In the genomic region with DNA sequence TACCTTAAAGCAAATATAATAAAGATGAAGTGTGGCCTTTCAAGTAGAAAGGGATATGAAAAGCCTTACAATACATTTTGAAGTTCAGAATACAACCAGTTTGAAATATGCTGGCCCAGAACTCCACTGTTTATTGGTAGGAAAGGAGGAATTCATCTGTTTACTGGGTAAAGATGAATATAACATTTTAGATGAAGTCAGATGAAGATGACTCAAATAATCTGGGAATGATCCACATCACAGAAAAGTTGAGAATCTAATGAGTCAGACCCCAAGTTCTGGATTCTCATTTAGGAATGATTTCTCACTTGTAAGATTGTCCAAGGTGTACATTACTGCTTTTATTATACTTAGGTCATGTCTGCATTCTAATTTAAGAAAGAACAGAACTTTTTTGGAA, we compare ENCODE assay signal across 25 cellular contexts. TPM values are rescaled to one million over a fixed set of nuclear protein-coding genes. Genes with fewer than 3 reads are reported as not detected.
A peak's percentile ranks its signal among the peaks of the same experiment; 100 is the strongest.
DNase-seq lines count a peak whose midpoint lies in the region; ATAC-seq, FAIRE-seq and TF ChIP-seq lines count a peak whose summit lies in the region.
"Had no signal": no experiment of that assay in that cellular context is flagged by ENCODE, and none has a peak within 500 bp of the region (broad histone marks: within the 10 kb centered on the region; RNA-seq: fewer than 3 reads in every experiment).

No MANE protein-coding gene starts in this region.

- H3K9ac ChIP-seq in astrocyte (ENCODE audit: low read length) (no peak overlapping the region), H9 (ENCODE audit: extremely low read depth, insufficient read length, low read length) (no peak overlapping the region)

- DNase-seq in AG10803 (ENCODE audit: low read depth) (peak; percentile 42), HS-5 (ENCODE audit: low read depth) (peak; percentile 18), astrocyte (ENCODE audit: low read depth) (peak; percentile 42), osteoblast (ENCODE audit: insufficient read length, low spot score, missing footprints) (peak; percentile 81), psoas muscle (no peak), H9 (no peak), T-helper 2 cell (no peak), DMS53 (lab: John Stamatoyannopoulos, UW) (no peak)
- DNase-seq: activated CD8-positive, alpha-beta T cell treated with anti-CD3 and anti-CD28 coated beads, Interleukin-2, amount 10 ng/mL, durations not matched to agents 7 days and 5 days; activated effector memory CD4-positive, alpha-beta T cell treated with anti-CD3 and anti-CD28 coated beads, Interleukin-2, amount 50 U/mL, for 16 hours; activated naive CD8-positive, alpha-beta T cell treated with anti-CD3 and anti-CD28 coated beads for 36 hours; glutamatergic neuron; H7; KG1; left ventricle myocardium superior; naive B cell; NCI-H146; NCI-H446 treated with DMSO at 0.1 percent for 48 hours; stimulated activated naive CD8-positive, alpha-beta T cell treated with anti-CD3 and anti-CD28 coated beads, Interleukin-15, Interleukin-2, amounts not matched to agents 100 U/mL and 50 U/mL, for 24 hours; tibial artery had no signal

- H2BK12ac ChIP-seq in H9 (ENCODE audit: insufficient read length, low read depth, low read length), result no peak overlapping the region

- H3K9me3 Mint-ChIP-seq in astrocyte (ENCODE audit: unreplicated experiment) (no peaks in the 10 kb centered on the region), H9 (no peaks in the 10 kb centered on the region; a peak in 1 of 5 replicates)
- H3K9me3 Mint-ChIP-seq: activated naive CD8-positive, alpha-beta T cell treated with anti-CD3 and anti-CD28 coated beads for 36 hours; central memory CD8-positive, alpha-beta T cell had no signal

- H3K27ac ChIP-seq in astrocyte (ENCODE audit: low read depth, low read length) (no peak overlapping the region), osteoblast (ENCODE audit: low read depth, low read length) (peak overlapping the region; percentile 1), psoas muscle (no peak overlapping the region), H9 (ENCODE audit: insufficient read length, low read depth, low read length) (no peak overlapping the region)
- H3K27ac ChIP-seq: C4-2B, neutrophil, prostate gland, tibial artery had no signal

- H3T11ph ChIP-seq in H9 (ENCODE audit: low read length), result no peak overlapping the region

- H3K9me3 ChIP-seq in astrocyte (ENCODE audit: insufficient read depth, low read depth, low read length), result no peaks in the 10 kb centered on the region
- no peaks in the 10 kb centered on the region for H3K9me3 ChIP-seq in osteoblast (ENCODE audit: low read depth, low read length)
- no peaks in the 10 kb centered on the region for H3K9me3 ChIP-seq in psoas muscle
- H3K9me3 ChIP-seq in H9 (ENCODE audit: control insufficient read depth, low read depth, low read length), result no peaks in the 10 kb centered on the region
- H3K9me3 ChIP-seq: neutrophil, prostate gland, tibial artery had no signal

- H3K4me2 ChIP-seq in astrocyte (ENCODE audit: low read length) (no peak overlapping the region), osteoblast (ENCODE audit: insufficient read depth, low read length) (no peak overlapping the region), H9 (ENCODE audit: insufficient read depth, insufficient read length, low read length) (no peak overlapping the region)

- peaks cover 6% of the 10 kb centered on the region for H3K36me3 Mint-ChIP-seq in astrocyte (ENCODE audit: low read depth, unreplicated experiment)
- no peaks in the 10 kb centered on the region; a peak in 1 of 7 replicates for H3K36me3 Mint-ChIP-seq in H9 (ENCODE audit: insufficient read depth in 1 of 3, low read depth in 3 of 3)

- H4K91ac ChIP-seq in H9 (ENCODE audit: insufficient read length, low read depth, low read length), result no peak overlapping the region

- H3K27me3 Mint-ChIP-seq in astrocyte (ENCODE audit: low read depth, unreplicated experiment) (no peaks in the 10 kb centered on the region), H9 (ENCODE audit: low read depth) (no peaks in the 10 kb centered on the region)
- H3K27me3 Mint-ChIP-seq: activated naive CD8-positive, alpha-beta T cell treated with anti-CD3 and anti-CD28 coated beads for 36 hours; central memory CD8-positive, alpha-beta T cell; naive B cell had no signal

- no peak overlapping the region for H2BK5ac ChIP-seq in H9 (ENCODE audit: insufficient read length, low read length)

- H3K27me3 ChIP-seq in astrocyte (ENCODE audit: insufficient read depth, low read length) (no peaks in the 10 kb centered on the region), osteoblast (ENCODE audit: insufficient read depth, low read length) (no peaks in the 10 kb centered on the region), psoas muscle (ENCODE audit: insufficient read depth in 3 of 3, low read length in 2 of 3) (no peaks in the 10 kb centered on the region), H9 (ENCODE audit: insufficient read depth, low read length) (no peaks in the 10 kb centered on the region)
- H3K27me3 ChIP-seq: neutrophil, tibial artery had no signal

- H3K27ac Mint-ChIP-seq in astrocyte (ENCODE audit: unreplicated experiment) (no peak overlapping the region), H9 (no peak overlapping the region; a peak in 1 of 7 replicates)
- H3K27ac Mint-ChIP-seq: activated CD8-positive, alpha-beta T cell treated with anti-CD3 and anti-CD28 coated beads, Interleukin-2, amount 10 ng/mL, durations not matched to agents 7 days and 5 days; activated naive CD8-positive, alpha-beta T cell treated with anti-CD3 and anti-CD28 coated beads for 36 hours had no signal

- no peaks in the 10 kb centered on the region for H3K79me1 ChIP-seq in H9 (ENCODE audit: insufficient read depth, low read depth, low read length, poor library complexity, severe bottlenecking)

- H3K4me3 Mint-ChIP-seq in astrocyte (ENCODE audit: unreplicated experiment) (no peak overlapping the region), H9 (no peak overlapping the region)
- H3K4me3 Mint-ChIP-seq: activated CD8-positive, alpha-beta T cell treated with anti-CD3 and anti-CD28 coated beads, Interleukin-2, amount 10 ng/mL, durations not matched to agents 7 days and 5 days; activated naive CD8-positive, alpha-beta T cell treated with anti-CD3 and anti-CD28 coated beads for 36 hours; central memory CD8-positive, alpha-beta T cell; naive B cell had no signal

- no peak overlapping the region for H3K14ac ChIP-seq in H9 (ENCODE audit: insufficient read depth, low read length)

- H2AK5ac ChIP-seq in H9 (ENCODE audit: insufficient read length, low read length), result no peak overlapping the region

- H3K4me1 ChIP-seq in astrocyte (ENCODE audit: insufficient read depth, low read length), result no peaks in the 10 kb centered on the region
- H3K4me1 ChIP-seq in osteoblast (ENCODE audit: insufficient read depth, low read length), result no peaks in the 10 kb centered on the region
- H3K4me1 ChIP-seq in psoas muscle, result no peaks in the 10 kb centered on the region
- no peaks in the 10 kb centered on the region for H3K4me1 ChIP-seq in H9 (ENCODE audit: insufficient read depth, low read length)
- H3K4me1 ChIP-seq: prostate gland, tibial artery had no signal

- H4K8ac ChIP-seq in H9 (replicated peaks; ENCODE audit: insufficient read length, low read depth, low read length), result no peak overlapping the region

- no peak overlapping the region for H2AFZ ChIP-seq in astrocyte (ENCODE audit: low read depth, low read length)
- no peak overlapping the region for H2AFZ ChIP-seq in osteoblast (ENCODE audit: low read length)
- H2AFZ ChIP-seq in H9 (ENCODE audit: low read length), result no peak overlapping the region

- no peak for FAIRE-seq in astrocyte (lab: Jason Lieb, UNC)
- FAIRE-seq: keratinocyte had no signal

- H3K79me2 ChIP-seq in astrocyte (ENCODE audit: insufficient read depth, low read length) (no peaks in the 10 kb centered on the region), osteoblast (ENCODE audit: insufficient read depth, low read length) (no peaks in the 10 kb centered on the region), H9 (ENCODE audit: insufficient read depth, low read length) (no peaks in the 10 kb centered on the region)

- H3K36me3 ChIP-seq in astrocyte (ENCODE audit: insufficient read depth, low read length) (no peaks in the 10 kb centered on the region), osteoblast (ENCODE audit: insufficient read depth, low read length) (no peaks in the 10 kb centered on the region), psoas muscle (ENCODE audit: insufficient read depth in 1 of 2, low read depth in 1 of 2) (peaks cover 0 to 25% of the 10 kb centered on the region in 2 donors)
- H3K36me3 ChIP-seq: neutrophil, prostate gland had no signal

- no peak overlapping the region for H3K56ac ChIP-seq in H9 (ENCODE audit: insufficient read length, low read depth, low read length)

- intact Hi-C loops in psoas muscle (cut with DNase I), result no loop called here

- no peak overlapping the region for H4K5ac ChIP-seq in H9 (ENCODE audit: insufficient read length, low read depth, low read length)

- H3K18ac ChIP-seq in H9 (ENCODE audit: insufficient read length, low read depth, low read length), result no peak overlapping the region

- H4K20me1 ChIP-seq in astrocyte (ENCODE audit: insufficient read depth, low read length), result no peaks in the 10 kb centered on the region
- H4K20me1 ChIP-seq in osteoblast (ENCODE audit: insufficient read depth, low read length), result no peaks in the 10 kb centered on the region
- H4K20me1 ChIP-seq in H9 (ENCODE audit: control insufficient read depth, insufficient read depth, insufficient read length), result no peaks in the 10 kb centered on the region

- no peak overlapping the region for H2BK120ac ChIP-seq in H9 (ENCODE audit: low read depth, low read length, poor library complexity, severe bottlenecking)

- no peak overlapping the region for H3K4ac ChIP-seq in H9 (ENCODE audit: low read depth, low read length)

- ATAC-seq in psoas muscle, result no peak
- ATAC-seq: activated CD8-positive, alpha-beta T cell treated with anti-CD3 and anti-CD28 coated beads, Interleukin-2, amount 10 ng/mL, durations not matched to agents 7 days and 5 days; left ventricle myocardium superior; stimulated activated naive CD8-positive, alpha-beta T cell treated with anti-CD3 and anti-CD28 coated beads, Interleukin-15, Interleukin-2, amounts not matched to agents 100 U/mL and 50 U/mL, for 24 hours had no signal

- H3K4me1 Mint-ChIP-seq in astrocyte (ENCODE audit: low read depth, unreplicated experiment), result no peaks in the 10 kb centered on the region
- H3K4me1 Mint-ChIP-seq in H9, result peaks cover 17 to 21% of the 10 kb centered on the region in 2 experiments
- H3K4me1 Mint-ChIP-seq: central memory CD8-positive, alpha-beta T cell; naive B cell had no signal

- no peaks in the 10 kb centered on the region for H3K23me2 ChIP-seq in H9 (ENCODE audit: insufficient read length, low read depth, low read length, poor library complexity, severe bottlenecking)

- no peak overlapping the region for H2BK15ac ChIP-seq in H9 (ENCODE audit: low read depth, low read length)

- TF ChIP-seq CTCF in AG10803 (conservative IDR thresholded peaks at IDR 0.05; ENCODE audit: low read length) (no peak), astrocyte (IDR thresholded peaks at IDR 0.05; ENCODE audit: insufficient read depth, low read depth, low read length) (no peak), osteoblast (IDR thresholded peaks at IDR 0.05; ENCODE audit: extremely low read depth, low read depth, low read length) (no peak), psoas muscle (IDR thresholded peaks at IDR 0.05) (no peak), H9 (conservative IDR thresholded peaks at IDR 0.05) (no peak)

- no peak overlapping the region for H2BK20ac ChIP-seq in H9 (ENCODE audit: low read depth, low read length, poor library complexity, severe bottlenecking)

- H3K23ac ChIP-seq in H9 (ENCODE audit: insufficient read length, low read depth, low read length), result no peak overlapping the region

- H3K4me3 ChIP-seq in AG10803 (ENCODE audit: low read length) (no peak overlapping the region), astrocyte (ENCODE audit: insufficient read depth, low read depth, low read length) (no peak overlapping the region), osteoblast (ENCODE audit: insufficient read depth, low read length) (no peak overlapping the region), psoas muscle (no peak overlapping the region)
- H3K4me3 ChIP-seq: prostate gland, tibial artery had no signal

RNA-seq across cellular contexts. Expression of a gene that starts 21.2 kb away (rescaled TPM):
- total RNA-seq in astrocyte, result 2.5 and 3.1 TPM in 2 replicates
- total RNA-seq in osteoblast, result 3.2 and 4.0 TPM in 2 replicates
- 1 to 10 TPM in 1 of 4 donors, under 1 TPM in 3; 0.54 to 1.2 (median 0.78) TPM for total RNA-seq in psoas muscle
- under 1 TPM; 0.34 to 0.96 (median 0.65) TPM for polyA plus RNA-seq in psoas muscle
- total RNA-seq in H9 (2021), result 0.68 and 0.81 TPM in 2 replicates

RNA-seq across cellular contexts. Expression of a gene that starts 21.4 kb away (rescaled TPM):
- total RNA-seq in astrocyte (17.2 and 22.7 TPM in 2 replicates), osteoblast (12.4 and 14.5 TPM in 2 replicates), psoas muscle (1 to 10 TPM; 7.4 to 9.6 (median 8.0) TPM), H9 (2021) (78.1 and 84.1 TPM in 2 replicates)
- 10 to 100 TPM in 1 of 3 donors, 1 to 10 TPM in 2; 3.4 to 10.8 (median 8.8) TPM for polyA plus RNA-seq in psoas muscle

Comparison
In these comparisons a context has a peak if more than half of its experiments do, and no peak if none do; other contexts are left out.
1. DNase-seq: peak in AG10803 (single experiment), HS-5 (single experiment), astrocyte (single experiment) and osteoblast (single experiment); none in psoas muscle (0 of 2), H9 (single experiment), T-helper 2 cell (0 of 5) and DMS53 (single experiment).